ENCODE assay signal across 2 cellular contexts in genomic region chr10:117005454-117006055, GRCh38.
TF ChIP-seq lines count a peak whose summit lies in the region.

No MANE protein-coding gene starts in this region.

TF ChIP-seq in HEK293, 187 proteins besides CTCF, POLR2A, EP300 and RAD21 (continued from another document and continues in another):
- TF ChIP-seq ZFP37 (tag by site-specific recombination; IDR thresholded peaks at IDR 0.05) (0 out of 2 replicates have a peak, but pooled peaks have one; percentile 8), ZNF501 (tag by site-specific recombination; IDR thresholded peaks at IDR 0.05) (0 out of 2 replicates have a peak, but pooled peaks have one; percentile 33), GLIS1 (tag by site-specific recombination; IDR thresholded peaks at IDR 0.05) (no peak), SCRT1 (tag by site-specific recombination; IDR thresholded peaks at IDR 0.05; ENCODE audit: borderline replicate concordance) (0 out of 2 replicates have a peak, but pooled peaks have one; percentile 4), ZNF548 (tag by site-specific recombination; IDR thresholded peaks at IDR 0.05) (no peak), ZSCAN18 (tag by site-specific recombination; IDR thresholded peaks at IDR 0.05) (0 out of 2 replicates have a peak, but pooled peaks have one; percentile 18), ZNF157 (tag by site-specific recombination; IDR thresholded peaks at IDR 0.05) (no peak), KLF8 (tag by site-specific recombination; IDR thresholded peaks at IDR 0.05) (no peak; the same call in 1 of the 2 replicates), KLF9 (tag by site-specific recombination; IDR thresholded peaks at IDR 0.05; ENCODE audit: low read depth) (peak; percentile 35; the same call in 1 of the 2 replicates), ZFP3 (tag by site-specific recombination; IDR thresholded peaks at IDR 0.05; ENCODE audit: low read depth) (no peak), SCRT2 (tag by site-specific recombination; IDR thresholded peaks at IDR 0.05) (no peak), ZNF660 (tag by site-specific recombination; IDR thresholded peaks at IDR 0.05) (0 out of 2 replicates have a peak, but pooled peaks have one; percentile 2), YY2 (tag by site-specific recombination; IDR thresholded peaks at IDR 0.05) (no peak), ZNF426 (tag by site-specific recombination; IDR thresholded peaks at IDR 0.05) (no peak), PATZ1 (tag by site-specific recombination; IDR thresholded peaks at IDR 0.05) (0 out of 2 replicates have a peak, but pooled peaks have one; percentile 2), HIC1 (tag by site-specific recombination; IDR thresholded peaks at IDR 0.05) (peak; percentile 5; the same call in 1 of the 2 replicates), ZNF114 (tag by site-specific recombination; IDR thresholded peaks at IDR 0.05) (no peak), ZNF561 (tag by site-specific recombination; IDR thresholded peaks at IDR 0.05; ENCODE audit: borderline replicate concordance) (no peak), ZNF658 (tag by site-specific recombination; IDR thresholded peaks at IDR 0.05) (no peak), SP3 (tag by site-specific recombination; IDR thresholded peaks at IDR 0.05) (peak; percentile 82), ZNF302 (tag by site-specific recombination; IDR thresholded peaks at IDR 0.05; ENCODE audit: low read depth) (no peak), MEIS1 (CRISPR knock-in tag; IDR thresholded peaks at IDR 0.05; ENCODE audit: borderline replicate concordance) (no peak), GLI4 (tag by site-specific recombination; IDR thresholded peaks at IDR 0.05) (no peak), ZNF830 (tag by site-specific recombination; IDR thresholded peaks at IDR 0.05; ENCODE audit: low read depth) (no peak)

TF ChIP-seq in SK-N-SH treated with all-trans-retinoic acid at 6 μM for 48 hours, 23 proteins besides CTCF, POLR2A, EP300 and RAD21 (continued from another document):
- TF ChIP-seq TSHZ2 (CRISPR knock-in tag; IDR thresholded peaks at IDR 0.05) (no peak), CSRNP3 (CRISPR knock-in tag; IDR thresholded peaks at IDR 0.05) (no peak)
